In genomic region chr10:4902571-4903011, GRCh38 we compare ENCODE assay signal across 11 cellular contexts.
DNase-seq lines count a peak whose midpoint lies in the region; ATAC-seq, FAIRE-seq and TF ChIP-seq lines count a peak whose summit lies in the region.
"Had no signal": no experiment of that assay in that cellular context is flagged by ENCODE, and none has a peak within 500 bp of the region (broad histone marks: within the 10 kb centered on the region; RNA-seq: fewer than 3 reads in every experiment).

No MANE protein-coding gene starts in this region.

- H3K4me3 ChIP-seq in epithelial cell of proximal tubule (ENCODE audit: low read depth, low read length) = no peak overlapping the region
- H3K4me3 ChIP-seq in sigmoid colon = no peak overlapping the region
- H3K4me3 ChIP-seq: spleen had no signal

- peaks cover 0 to 14% (median 2%) of the 10 kb centered on the region in 4 donors for H3K4me1 ChIP-seq in sigmoid colon
- H3K4me1 ChIP-seq: spleen had no signal

- intact Hi-C loops in sigmoid colon (cut with DNase I) = no loop called here

- CTCF ChIA-PET in RWPE1 (lab: Yijun Ruan, JAX) = interaction anchor here (0.7 kb wide), 1 partner anchor 119 kb away, joined by 3 read pairs; no protein-coding TSS in a partner anchor
- CTCF ChIA-PET in HEK293T (lab: Yijun Ruan, JAX) = no interaction called here

- no peaks in the 10 kb centered on the region for H3K36me3 ChIP-seq in sigmoid colon
- H3K36me3 ChIP-seq: spleen had no signal

- TF ChIP-seq POLR2A in sigmoid colon (IDR thresholded peaks at IDR 0.05) = no peak

- DNase-seq in GM19239 (ENCODE audit: insufficient read length, low spot score) (no peak), epithelial cell of proximal tubule (ENCODE audit: low read depth) (peak; percentile 18), sigmoid colon (no peak), RWPE1 (ENCODE audit: low spot score) (no peak), UCSD-AML1 (lab: John Stamatoyannopoulos, UW; ENCODE audit: unreplicated experiment) (no peak), HEK293T (ENCODE audit: extremely low spot score) (no peak)
- DNase-seq: anterior cingulate cortex, spleen had no signal

- TF ChIP-seq CTCF in epithelial cell of proximal tubule (conservative IDR thresholded peaks at IDR 0.05; ENCODE audit: low read depth, low read length) (no peak), sigmoid colon (IDR thresholded peaks at IDR 0.05) (no peak), RWPE1 (conservative IDR thresholded peaks at IDR 0.05; ENCODE audit: low read depth) (no peak)

- no peaks in the 10 kb centered on the region for H3K27me3 ChIP-seq in sigmoid colon
- H3K27me3 ChIP-seq: spleen had no signal

- WGBS in sigmoid colon, 2 donors = 62 to 67% methylated on average over 5 of the region's 5 CpGs

- no peaks in the 10 kb centered on the region for H3K9me3 ChIP-seq in sigmoid colon
- H3K9me3 ChIP-seq: spleen had no signal

- FAIRE-seq in GM19239 (lab: Jason Lieb, UNC) = peak; percentile 49

- POLR2A ChIA-PET in RWPE1 (lab: Yijun Ruan, JAX; ENCODE audit: low non-redundant PET) = no interaction called here
- POLR2A ChIA-PET in HEK293T (lab: Yijun Ruan, JAX) = no interaction called here

- H3K27ac ChIP-seq in sigmoid colon (peak overlapping the region in 3 of 4 donors; percentile 12 to 69 (median 51)), RWPE1 (no peak overlapping the region)

- no peak for TF ChIP-seq EP300 in sigmoid colon (IDR thresholded peaks at IDR 0.05)

- ATAC-seq in HG03342 (IDR thresholded peaks at IDR 0.05; ENCODE audit: unreplicated experiment) (peak; percentile 56), SK-N-SH treated with all-trans-retinoic acid at 6 μM for 48 hours (no peak)
- ATAC-seq: HCT116 had no signal

TF ChIP-seq in SK-N-SH treated with all-trans-retinoic acid at 6 μM for 48 hours, 23 proteins besides CTCF, POLR2A, EP300 and RAD21 (continues in another document):
- TF ChIP-seq PPARA (CRISPR knock-in tag; IDR thresholded peaks at IDR 0.05; ENCODE audit: borderline replicate concordance) (no peak), ARNTL (CRISPR knock-in tag; IDR thresholded peaks at IDR 0.05; ENCODE audit: borderline replicate concordance, low read depth) (no peak), CSRNP3 (CRISPR knock-in tag; IDR thresholded peaks at IDR 0.05) (no peak), POU6F1 (CRISPR knock-in tag; IDR thresholded peaks at IDR 0.05; ENCODE audit: borderline replicate concordance, low read depth) (no peak)

TF ChIP-seq in HEK293T, 16 proteins besides CTCF, POLR2A, EP300 and RAD21:
- TF ChIP-seq FOXA1 (IDR thresholded peaks at IDR 0.05) (no peak), NFRKB (IDR thresholded peaks at IDR 0.05) (no peak), BHLHE40 (IDR thresholded peaks at IDR 0.05; ENCODE audit: borderline replicate concordance) (no peak), PKNOX1 (IDR thresholded peaks at IDR 0.05) (no peak), FOXK2 (IDR thresholded peaks at IDR 0.05) (no peak), HDGF (IDR thresholded peaks at IDR 0.05; ENCODE audit: borderline replicate concordance) (no peak), ARNT (IDR thresholded peaks at IDR 0.05) (no peak), SUZ12 (IDR thresholded peaks at IDR 0.05) (no peak), ZNF384 (IDR thresholded peaks at IDR 0.05) (no peak), ELF4 (IDR thresholded peaks at IDR 0.05) (no peak), TARDBP (IDR thresholded peaks at IDR 0.05) (no peak), LEF1 (IDR thresholded peaks at IDR 0.05; ENCODE audit: borderline replicate concordance) (no peak), L3MBTL2 (conservative IDR thresholded peaks at IDR 0.05) (no peak), CTBP1 (IDR thresholded peaks at IDR 0.05; ENCODE audit: borderline replicate concordance) (no peak), FOXM1 (IDR thresholded peaks at IDR 0.05; ENCODE audit: borderline replicate concordance) (no peak), SP1 (IDR thresholded peaks at IDR 0.05) (no peak)
